ENCODE assay signal across 12 cellular contexts in the genomic region with DNA sequence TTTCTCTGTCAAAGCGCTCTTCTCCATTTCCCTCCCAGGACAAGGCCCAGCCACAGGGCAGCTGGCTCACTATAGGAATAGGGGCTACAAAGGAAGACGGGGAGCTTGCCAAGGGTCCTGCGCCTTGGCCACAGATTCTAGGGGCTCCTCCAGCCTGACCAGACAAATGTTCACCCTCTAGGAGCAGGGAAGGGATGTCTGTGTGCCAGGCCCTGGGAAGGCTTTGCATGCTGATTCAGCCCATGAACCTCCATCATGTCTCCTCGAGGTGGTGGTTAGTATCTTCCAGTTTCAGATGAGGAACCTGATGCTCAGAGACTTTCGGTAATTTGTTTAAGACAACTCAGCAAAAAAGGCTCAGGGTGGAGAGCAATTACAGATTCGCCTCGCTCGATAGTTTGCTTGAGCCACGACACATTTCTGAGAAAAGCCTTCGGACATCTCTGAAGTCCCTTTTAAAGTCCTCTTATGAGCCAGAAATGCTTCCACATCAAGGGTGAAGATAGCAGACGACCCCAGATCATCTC.
A peak's percentile ranks its signal among the peaks of the same experiment; 100 is the strongest.
DNase-seq lines count a peak whose midpoint lies in the region; ATAC-seq and TF ChIP-seq lines count a peak whose summit lies in the region.
"Had no signal": no experiment of that assay in that cellular context is flagged by ENCODE, and none has a peak within 500 bp of the region (broad histone marks: within the 10 kb centered on the region; RNA-seq: fewer than 3 reads in every experiment).

No MANE protein-coding gene starts in this region.

- ATAC-seq in psoas muscle (no peak), GM18520 (IDR thresholded peaks at IDR 0.05; ENCODE audit: unreplicated experiment) (no peak)

- CTCF ChIA-PET in AG04450 (lab: Charles Lee) = interaction anchor here (1.1 to 1.2 kb wide), 2 partner anchors 54 to 479 kb away, joined by 3 read pairs; no protein-coding TSS in a partner anchor

- peaks cover 67% of the 10 kb centered on the region for H3K79me2 ChIP-seq in Loucy (ENCODE audit: insufficient read depth, low read length)

- H3K36me3 ChIP-seq in Loucy (ENCODE audit: insufficient read depth, low read length) (no peaks in the 10 kb centered on the region), esophagus muscularis mucosa (no peaks in the 10 kb centered on the region), psoas muscle (ENCODE audit: insufficient read depth in 1 of 2, low read depth in 1 of 2) (no peaks in the 10 kb centered on the region)
- H3K36me3 ChIP-seq: WERI-Rb-1 had no signal

- peak overlapping the region; percentile 74 for H3K9ac ChIP-seq in Loucy (ENCODE audit: low read depth, low read length, poor library complexity, severe bottlenecking)

- H4K20me1 ChIP-seq in Loucy (ENCODE audit: insufficient read depth, low read length, poor library complexity, severe bottlenecking) = no peaks in the 10 kb centered on the region

- H3K4me1 ChIP-seq in Loucy (ENCODE audit: insufficient read depth, low read length, poor library complexity, severe bottlenecking) (peaks cover 94% of the 10 kb centered on the region), esophagus muscularis mucosa (peaks cover 29 to 44% (median 35%) of the 10 kb centered on the region in 4 donors), psoas muscle (peaks cover 7% of the 10 kb centered on the region)

- POLR2A ChIA-PET in AG04450 (lab: Yijun Ruan, JAX) = interaction anchor here (1.0 kb wide), 1 partner anchor 474 kb away, joined by 3 read pairs; no protein-coding TSS in a partner anchor

- H3K4me2 ChIP-seq in Loucy (ENCODE audit: low read depth, low read length, poor library complexity, severe bottlenecking) = peak overlapping the region; percentile 3

- no peaks in the 10 kb centered on the region for H3K27me3 ChIP-seq in AG04450 (ENCODE audit: control insufficient read depth, insufficient read depth, low read length)
- no peaks in the 10 kb centered on the region for H3K27me3 ChIP-seq in Loucy (ENCODE audit: insufficient read depth, low read length, poor library complexity, severe bottlenecking)
- no peaks in the 10 kb centered on the region for H3K27me3 ChIP-seq in esophagus muscularis mucosa
- no peaks in the 10 kb centered on the region for H3K27me3 ChIP-seq in psoas muscle (ENCODE audit: insufficient read depth in 3 of 3, low read length in 2 of 3)

- no peaks in the 10 kb centered on the region; the same call in 1 of the 2 replicates for H3K9me3 ChIP-seq in AG04450 (ENCODE audit: control insufficient read depth, insufficient read depth, low read length)
- H3K9me3 ChIP-seq in Loucy (ENCODE audit: insufficient read depth, low read depth, low read length) = no peaks in the 10 kb centered on the region
- H3K9me3 ChIP-seq in esophagus muscularis mucosa = no peaks in the 10 kb centered on the region
- no peaks in the 10 kb centered on the region for H3K9me3 ChIP-seq in psoas muscle

- no peak overlapping the region for H3K4me3 ChIP-seq in AG04450 (ENCODE audit: low read depth, low read length)
- no peak overlapping the region for H3K4me3 ChIP-seq in Loucy (ENCODE audit: low read length, poor library complexity, severe bottlenecking)
- H3K4me3 ChIP-seq in esophagus muscularis mucosa = no peak overlapping the region
- no peak overlapping the region for H3K4me3 ChIP-seq in psoas muscle
- H3K4me3 ChIP-seq: SK-N-MC had no signal

- H3F3A ChIP-seq in Loucy (ENCODE audit: low read depth) = peaks cover 27% of the 10 kb centered on the region

- WGBS in esophagus muscularis mucosa = 92% methylated on average over 10 of the region's 11 CpGs
- WGBS in psoas muscle, 3 donors = 95 to 98% (median 96%) methylated on average over 11 of the region's 11 CpGs

- intact Hi-C loops in esophagus muscularis mucosa (cut with DNase I) = no loop called here
- intact Hi-C loops in psoas muscle (cut with DNase I) = no loop called here

- TF ChIP-seq POLR2A in esophagus muscularis mucosa (IDR thresholded peaks at IDR 0.05; ENCODE audit: low read depth) = no peak

- TF ChIP-seq CTCF in AG04450 (IDR thresholded peaks at IDR 0.05; ENCODE audit: low read depth, low read length) = no peak
- TF ChIP-seq CTCF in Loucy (conservative IDR thresholded peaks at IDR 0.05; ENCODE audit: low read length) = no peak
- TF ChIP-seq CTCF in esophagus muscularis mucosa (IDR thresholded peaks at IDR 0.05) = no peak
- TF ChIP-seq CTCF in psoas muscle (IDR thresholded peaks at IDR 0.05) = no peak

- H3K27ac ChIP-seq in AG04450 (ENCODE audit: low read depth, low read length) (peak overlapping the region; percentile 86), esophagus muscularis mucosa (replicated peaks in 1 of 4) (peak overlapping the region; percentile 58 to 79 (median 65)), psoas muscle (peak overlapping the region; percentile 3)
- H3K27ac ChIP-seq: SK-N-MC, WERI-Rb-1 had no signal

- no peak for DNase-seq in AG04450 (ENCODE audit: low read depth, low spot score)
- DNase-seq in esophagus muscularis mucosa (ENCODE audit: extremely low spot score) = no peak
- DNase-seq in psoas muscle = no peak
- DNase-seq in stimulated activated CD4-positive, alpha-beta T cell treated with anti-CD3 and anti-CD28 coated beads, Interleukin-15, amount 100 ng/mL, for 24 hours = no peak
- DNase-seq in DMS153 (lab: John Stamatoyannopoulos, UW) = no peak
- DNase-seq in AML-193 (lab: John Stamatoyannopoulos, UW) = no peak
- DNase-seq: DMS79, NCI-H2107, WERI-Rb-1 had no signal

- TF ChIP-seq EP300 in esophagus muscularis mucosa (IDR thresholded peaks at IDR 0.05) = no peak

- no peak overlapping the region for H2AFZ ChIP-seq in Loucy (ENCODE audit: low read length)

- no peaks in the 10 kb centered on the region for H3K9me2 ChIP-seq in Loucy (replicated peaks; ENCODE audit: low read depth, low read length)

Comparison
In these comparisons a context has a peak if more than half of its experiments do, and no peak if none do; other contexts are left out.
1. H3K27ac ChIP-seq: peak in every context shown above with its lines; median percentile 86 in AG04450; 65 in esophagus muscularis mucosa; 3 in psoas muscle.